Comparison of ENCODE assay signal across 14 cellular contexts in genomic region chr19:42441047-42441440, GRCh38. TPM values are rescaled to one million over a fixed set of nuclear protein-coding genes. Genes with fewer than 3 reads are reported as not detected.
A peak's percentile ranks its signal among the peaks of the same experiment; 100 is the strongest.
DNase-seq lines count a peak whose midpoint lies in the region; ATAC-seq, FAIRE-seq and TF ChIP-seq lines count a peak whose summit lies in the region.
"Had no signal": no experiment of that assay in that cellular context is flagged by ENCODE, and none has a peak within 500 bp of the region (broad histone marks: within the 10 kb centered on the region; RNA-seq: fewer than 3 reads in every experiment).

No MANE protein-coding gene starts in this region.

- no peaks in the 10 kb centered on the region for H3K36me3 ChIP-seq in HepG2 (replicated peaks in 1 of 2; ENCODE audit: control insufficient read depth in 1 of 2, insufficient read depth in 2 of 2, low read length in 2 of 2)
- H3K36me3 ChIP-seq: ascending aorta had no signal

- POLR2A ChIA-PET in HepG2 (lab: Yijun Ruan, JAX): interaction anchor here (0.8 to 2.8 kb wide), 6 partner anchors 9 to 87 kb away, joined by 3 to 31 read pairs (median 8); partner anchors contain the start of gene CEACAM1

- 62% methylated on average over 2 of the region's 2 CpGs for WGBS in right cardiac atrium
- WGBS in HepG2 (ENCODE audit: low lambda C conversion rate): 6% methylated on average over 2 of the region's 2 CpGs

- peak overlapping the region; percentile 83 for H2AFZ ChIP-seq in HepG2 (ENCODE audit: low read length)

- H4K20me1 ChIP-seq in HepG2 (ENCODE audit: insufficient read depth, low read length): no peaks in the 10 kb centered on the region

- TF ChIP-seq CTCF in HepG2 (CRISPR knock-in tag; IDR thresholded peaks at IDR 0.05) (no peak), CD14-positive monocyte (IDR thresholded peaks at IDR 0.05) (no peak)

- no peaks in the 10 kb centered on the region for H3K79me2 ChIP-seq in HepG2 (ENCODE audit: insufficient read depth, low read length)

- no TSS peak for BruUV-seq in HepG2 (replicated peaks; lab: Mats Ljungman, UMichigan)

- H3K27ac ChIP-seq in right cardiac atrium (ENCODE audit: low read length): no peak overlapping the region
- H3K27ac ChIP-seq in HepG2 (ENCODE audit: extremely low read length, insufficient read depth, low read length): peak overlapping the region; percentile 41
- H3K27ac ChIP-seq: ascending aorta, psoas muscle, testis had no signal

- H3K36me3 Mint-ChIP-seq in CD14-positive monocyte: no peaks in the 10 kb centered on the region

- TF ChIP-seq POLR2A in HepG2 (IDR thresholded peaks at IDR 0.05; ENCODE audit: insufficient read depth in 1 of 2, low read depth in 2 of 2, low read length in 2 of 2): no peak

- H3K4me1 Mint-ChIP-seq in CD14-positive monocyte: peaks cover 15% of the 10 kb centered on the region

- H3K4me3 Mint-ChIP-seq in CD14-positive monocyte: peak overlapping the region in 1 of 2 donors; percentile 74

- H3K27me3 ChIP-seq in right cardiac atrium (ENCODE audit: control insufficient read depth, insufficient read depth) (no peaks in the 10 kb centered on the region), HepG2 (ENCODE audit: control insufficient read depth in 1 of 2, insufficient read depth in 2 of 2, low read length in 2 of 2) (no peaks in the 10 kb centered on the region)
- H3K27me3 ChIP-seq: ascending aorta, testis had no signal

- peak overlapping the region; percentile 41; the same call in 1 of the 2 replicates for H3K9ac ChIP-seq in HepG2 (ENCODE audit: insufficient read depth, low read depth, low read length)

- in situ Hi-C loops in HepG2 (cut with HindIII; ENCODE audit: extremely low pct_ligation_motif_present, low pct_unique_long_range_greater_than_20kb): no loop called here

- no peak overlapping the region for H3K27ac Mint-ChIP-seq in CD14-positive monocyte

- no peaks in the 10 kb centered on the region for H3K9me3 ChIP-seq in right cardiac atrium (ENCODE audit: control insufficient read depth, low read length)
- H3K9me3 ChIP-seq in HepG2 (ENCODE audit: low read length): no peaks in the 10 kb centered on the region
- H3K9me3 ChIP-seq: ascending aorta, psoas muscle, testis had no signal

- ATAC-seq in right cardiac atrium (peak; percentile 13 to 18), Right ventricle myocardium superior (ENCODE audit: poor library complexity) (no peak), HepG2 (peak; percentile 53), HG03196 (IDR thresholded peaks at IDR 0.05; ENCODE audit: unreplicated experiment) (no peak), GM19328 (IDR thresholded peaks at IDR 0.05; ENCODE audit: unreplicated experiment) (no peak), GM18517 (IDR thresholded peaks at IDR 0.05; ENCODE audit: unreplicated experiment) (no peak)

- CTCF ChIA-PET in HepG2 (lab: Yijun Ruan, JAX; ENCODE audit: low intra/inter-chr PET ratio, low total read pairs): interaction anchor here (1.4 to 2.4 kb wide), 3 partner anchors 9 to 126 kb away, joined by 3 to 12 read pairs (median 4); no protein-coding TSS in a partner anchor

- H3K27me3 Mint-ChIP-seq in CD14-positive monocyte (ENCODE audit: low read depth in 3 of 3): peaks cover 7 to 14% (median 7%) of the 10 kb centered on the region in 3 donors

- FAIRE-seq in HepG2 (lab: Jason Lieb, UNC): peak; percentile 82

- H3K4me3 ChIP-seq in right cardiac atrium (ENCODE audit: low read length) (no peak overlapping the region), HepG2 (replicated peaks in 1 of 3; ENCODE audit: insufficient read depth in 1 of 3, low read depth in 2 of 3, low read length in 3 of 3) (peak overlapping the region in 2 of 3 experiments; percentile 32 to 52; a peak in 3 of 6 replicates)
- H3K4me3 ChIP-seq: ascending aorta, psoas muscle, testis had no signal

- no peak for DNase-seq in right cardiac atrium
- DNase-seq in Right ventricle myocardium superior: no peak
- DNase-seq in T-helper 9 cell: peak; percentile 8
- DNase-seq in HepG2 (ENCODE audit: low spot score): peak; percentile 72
- no peak for DNase-seq in CD14-positive monocyte (ENCODE audit: low spot score)

- H3K4me2 ChIP-seq in HepG2 (ENCODE audit: low read depth, low read length): peak overlapping the region; percentile 90

- TF ChIP-seq RAD21 in HepG2 (CRISPR knock-in tag; IDR thresholded peaks at IDR 0.05): no peak

- intact Hi-C loops in right cardiac atrium (cut with DNase I): no loop called here
- intact Hi-C loops in Right ventricle myocardium superior (cut with DNase I): no loop called here
- intact Hi-C loops in HepG2 (cut with micrococcal nuclease; ENCODE audit: unreplicated experiment): no loop called here
- intact Hi-C loops in CD14-positive monocyte (cut with micrococcal nuclease): no loop called here

- TF ChIP-seq EP300 in HepG2 (IDR thresholded peaks at IDR 0.05; ENCODE audit: low read depth in 2 of 2, low read length in 2 of 2): no peak
- TF ChIP-seq EP300 in HepG2 (CRISPR knock-in tag; IDR thresholded peaks at IDR 0.05; ENCODE audit: borderline replicate concordance): no peak

- H3K4me1 ChIP-seq in right cardiac atrium (ENCODE audit: control insufficient read depth, insufficient read depth, low read length) (peaks cover 3% of the 10 kb centered on the region), HepG2 (ENCODE audit: insufficient read depth, low read length) (peaks cover 85% of the 10 kb centered on the region)
- H3K4me1 ChIP-seq: ascending aorta had no signal

- H3K9me3 Mint-ChIP-seq in CD14-positive monocyte: no peaks in the 10 kb centered on the region

RNA-seq across cellular contexts. Expression of gene CXCL17, which starts 1.7 kb away (rescaled TPM):
- total RNA-seq in right cardiac atrium (not detected), Right ventricle myocardium superior (not detected), HepG2 (2016; rRNA removed; fragmentation: Illumina TruSeq; extraction: Trizol) (not detected in 2 replicates)
- polyA plus RNA-seq in right cardiac atrium (not detected), HepG2 (2011; rRNA removed) (0.10 and 0.12 TPM in 2 replicates), CD14-positive monocyte (not detected)
- not detected in 2 replicates for total RNA-seq in HepG2 (2016; cell fraction: cytosol; rRNA removed; fragmentation: Illumina TruSeq; extraction: Trizol; ENCODE audit: low read depth)
- total RNA-seq in HepG2 (2016; cell fraction: insoluble cytoplasmic fraction; rRNA removed; fragmentation: Illumina TruSeq; extraction: Trizol): not detected in 2 replicates
- not detected in 2 replicates for total RNA-seq in HepG2 (2016; cell fraction: membrane; rRNA removed; fragmentation: Illumina TruSeq; extraction: Trizol)
- total RNA-seq in HepG2 (2016; cell fraction: nucleus; rRNA removed; fragmentation: Illumina TruSeq; extraction: Trizol): not detected in 2 replicates
- 0.06 and 0.07 TPM in 2 replicates for polyA plus RNA-seq in HepG2 (2011; cell fraction: cytosol; rRNA removed)
- not detected in 2 replicates for polyA plus RNA-seq in HepG2 (2011; cell fraction: nucleus; rRNA removed)
- polyA plus RNA-seq in HepG2 (2012): 0.23 TPM in 1 of 2 replicates, not detected in the other
- polyA plus RNA-seq in HepG2 (2016; cell fraction: cytosol; fragmentation: Illumina TruSeq; extraction: Trizol; ENCODE audit: low read depth): not detected in 2 replicates
- polyA plus RNA-seq in HepG2 (2016; cell fraction: insoluble cytoplasmic fraction; fragmentation: Illumina TruSeq; extraction: Trizol; ENCODE audit: low read depth): not detected in 2 replicates
- polyA plus RNA-seq in HepG2 (2016; cell fraction: membrane; fragmentation: Illumina TruSeq; extraction: Trizol; ENCODE audit: low read depth): not detected in 2 replicates
- not detected in 2 replicates for polyA plus RNA-seq in HepG2 (2016; cell fraction: nucleus; fragmentation: Illumina TruSeq; extraction: Trizol; ENCODE audit: insufficient read depth, low read depth)
- not detected in 2 replicates for polyA minus RNA-seq in HepG2 (2011; rRNA and poly(A)+ RNA removed; ENCODE audit: low replicate concordance)
- polyA minus RNA-seq in HepG2 (2011; cell fraction: cytosol; rRNA and poly(A)+ RNA removed): not detected in 2 replicates
- not detected in 2 replicates for polyA minus RNA-seq in HepG2 (2011; cell fraction: nucleus; rRNA and poly(A)+ RNA removed)
- total RNA-seq: ascending aorta, H1, lung microvascular endothelial cell, psoas muscle, testis had no signal
- polyA plus RNA-seq: BJ, H1 had no signal

RNA-seq across cellular contexts. Expression of gene LIPE, which starts 13.9 kb away (rescaled TPM):
- total RNA-seq in right cardiac atrium (10 to 100 TPM in 2 of 4 donors, 1 to 10 TPM in 2; 9.4 to 44.9 (median 12.3) TPM), Right ventricle myocardium superior (61.4 TPM), HepG2 (2016; rRNA removed; fragmentation: Illumina TruSeq; extraction: Trizol) (not detected in 2 replicates)
- polyA plus RNA-seq in right cardiac atrium (81.6 TPM), HepG2 (2011; rRNA removed) (0.20 TPM in 1 of 2 replicates, not detected in the other), CD14-positive monocyte (not detected)
- total RNA-seq in HepG2 (2016; cell fraction: cytosol; rRNA removed; fragmentation: Illumina TruSeq; extraction: Trizol; ENCODE audit: low read depth): not detected in 2 replicates
- total RNA-seq in HepG2 (2016; cell fraction: insoluble cytoplasmic fraction; rRNA removed; fragmentation: Illumina TruSeq; extraction: Trizol): not detected in 2 replicates
- not detected in 2 replicates for total RNA-seq in HepG2 (2016; cell fraction: membrane; rRNA removed; fragmentation: Illumina TruSeq; extraction: Trizol)
- total RNA-seq in HepG2 (2016; cell fraction: nucleus; rRNA removed; fragmentation: Illumina TruSeq; extraction: Trizol): not detected in 2 replicates
- 0.08 and 0.13 TPM in 2 replicates for polyA plus RNA-seq in HepG2 (2011; cell fraction: cytosol; rRNA removed)
- polyA plus RNA-seq in HepG2 (2011; cell fraction: nucleus; rRNA removed): 0.03 TPM in 1 of 2 replicates, not detected in the other
- 0.13 and 0.15 TPM in 2 replicates for polyA plus RNA-seq in HepG2 (2012)
- polyA plus RNA-seq in HepG2 (2016; cell fraction: cytosol; fragmentation: Illumina TruSeq; extraction: Trizol; ENCODE audit: low read depth): not detected in 2 replicates
- not detected in 2 replicates for polyA plus RNA-seq in HepG2 (2016; cell fraction: insoluble cytoplasmic fraction; fragmentation: Illumina TruSeq; extraction: Trizol; ENCODE audit: low read depth)
- polyA plus RNA-seq in HepG2 (2016; cell fraction: membrane; fragmentation: Illumina TruSeq; extraction: Trizol; ENCODE audit: low read depth): not detected in 2 replicates
- polyA plus RNA-seq in HepG2 (2016; cell fraction: nucleus; fragmentation: Illumina TruSeq; extraction: Trizol; ENCODE audit: insufficient read depth, low read depth): not detected in 2 replicates
- polyA minus RNA-seq in HepG2 (2011; rRNA and poly(A)+ RNA removed; ENCODE audit: low replicate concordance): not detected in 2 replicates
- polyA minus RNA-seq in HepG2 (2011; cell fraction: cytosol; rRNA and poly(A)+ RNA removed): not detected in 2 replicates
- not detected in 2 replicates for polyA minus RNA-seq in HepG2 (2011; cell fraction: nucleus; rRNA and poly(A)+ RNA removed)

RNA-seq across cellular contexts. Expression of gene CNFN, which starts 50.9 kb away (rescaled TPM):
- total RNA-seq in right cardiac atrium (under 1 TPM in 3 of 4 donors, not detected in 1; 0.50 to 0.91 (median 0.66) TPM), Right ventricle myocardium superior (1.1 TPM), HepG2 (2016; rRNA removed; fragmentation: Illumina TruSeq; extraction: Trizol) (0.35 TPM in 1 of 2 replicates, not detected in the other)
- polyA plus RNA-seq in right cardiac atrium (1.9 TPM), HepG2 (2011; rRNA removed) (1.0 and 1.1 TPM in 2 replicates), CD14-positive monocyte (1 to 10 TPM; 3.4 to 6.4 TPM)
- not detected in 2 replicates for total RNA-seq in HepG2 (2016; cell fraction: cytosol; rRNA removed; fragmentation: Illumina TruSeq; extraction: Trizol; ENCODE audit: low read depth)
- not detected in 2 replicates for total RNA-seq in HepG2 (2016; cell fraction: insoluble cytoplasmic fraction; rRNA removed; fragmentation: Illumina TruSeq; extraction: Trizol)
- not detected in 2 replicates for total RNA-seq in HepG2 (2016; cell fraction: membrane; rRNA removed; fragmentation: Illumina TruSeq; extraction: Trizol)
- not detected in 2 replicates for total RNA-seq in HepG2 (2016; cell fraction: nucleus; rRNA removed; fragmentation: Illumina TruSeq; extraction: Trizol)
- polyA plus RNA-seq in HepG2 (2011; cell fraction: cytosol; rRNA removed): 0.68 and 1.7 TPM in 2 replicates
- polyA plus RNA-seq in HepG2 (2011; cell fraction: nucleus; rRNA removed): 0.84 and 1.9 TPM in 2 replicates
- 1.2 and 1.7 TPM in 2 replicates for polyA plus RNA-seq in HepG2 (2012)
- polyA plus RNA-seq in HepG2 (2016; cell fraction: cytosol; fragmentation: Illumina TruSeq; extraction: Trizol; ENCODE audit: low read depth): 0.83 and 1.2 TPM in 2 replicates
- 0.75 TPM in 1 of 2 replicates, not detected in the other for polyA plus RNA-seq in HepG2 (2016; cell fraction: insoluble cytoplasmic fraction; fragmentation: Illumina TruSeq; extraction: Trizol; ENCODE audit: low read depth)
- polyA plus RNA-seq in HepG2 (2016; cell fraction: membrane; fragmentation: Illumina TruSeq; extraction: Trizol; ENCODE audit: low read depth): 1.1 and 1.3 TPM in 2 replicates
- polyA plus RNA-seq in HepG2 (2016; cell fraction: nucleus; fragmentation: Illumina TruSeq; extraction: Trizol; ENCODE audit: insufficient read depth, low read depth): not detected in 2 replicates
- polyA minus RNA-seq in HepG2 (2011; rRNA and poly(A)+ RNA removed; ENCODE audit: low replicate concordance): 1.3 TPM in 1 of 2 replicates, not detected in the other
- not detected in 2 replicates for polyA minus RNA-seq in HepG2 (2011; cell fraction: cytosol; rRNA and poly(A)+ RNA removed)
- not detected in 2 replicates for polyA minus RNA-seq in HepG2 (2011; cell fraction: nucleus; rRNA and poly(A)+ RNA removed)
- total RNA-seq: ascending aorta, lung microvascular endothelial cell, psoas muscle had no signal

Comparison
In these comparisons a context has a peak if more than half of its experiments do, and no peak if none do; other contexts are left out.
1. ATAC-seq: peak in right cardiac atrium (2 of 2) and HepG2 (single experiment); none in Right ventricle myocardium superior (single experiment), HG03196 (single experiment), GM19328 (single experiment) and GM18517 (single experiment).
2. DNase-seq: peak in T-helper 9 cell (single experiment) and HepG2 (single experiment); none in right cardiac atrium (0 of 3), Right ventricle myocardium superior (single experiment) and CD14-positive monocyte (single experiment).
3. RNA of gene LIPE, which starts 13.9 kb away (total RNA-seq): 61.4 TPM in Right ventricle myocardium superior (single experiment) and 9.4 to 44.9 TPM in right cardiac atrium; not detected in HepG2; every median in the first group is over 4 times any median in the second.